ENCODE assay signal across 1 cellular context in genomic region chr6:7108196-7108963, GRCh38.
TF ChIP-seq lines count a peak whose summit lies in the region.

No MANE protein-coding gene starts in this region.

TF ChIP-seq in HEK293, 187 proteins besides CTCF, POLR2A, EP300 and RAD21 (continued from another document):
- peak; percentile 90 for TF ChIP-seq ZNF513 (tag by site-specific recombination; IDR thresholded peaks at IDR 0.05)
- no peak for TF ChIP-seq SETDB1 (IDR thresholded peaks at IDR 0.05; ENCODE audit: insufficient read length, low read length)
- 0 out of 2 replicates have a peak, but pooled peaks have one; percentile 16 for TF ChIP-seq ZNF660 (tag by site-specific recombination; IDR thresholded peaks at IDR 0.05)
- 0 out of 2 replicates have a peak, but pooled peaks have one; percentile 10 for TF ChIP-seq ZNF629 (tag by site-specific recombination; IDR thresholded peaks at IDR 0.05)
- TF ChIP-seq PATZ1 (tag by site-specific recombination; IDR thresholded peaks at IDR 0.05) = peak; percentile 34; the same call in 1 of the 2 replicates
- TF ChIP-seq ZNF335 (tag by site-specific recombination; conservative IDR thresholded peaks at IDR 0.05) = peak; percentile 41
- no peak for TF ChIP-seq FEZF1 (tag by site-specific recombination; IDR thresholded peaks at IDR 0.05)
- peak; percentile 10; the same call in 1 of the 2 replicates for TF ChIP-seq ZNF391 (tag by site-specific recombination; IDR thresholded peaks at IDR 0.05; ENCODE audit: borderline replicate concordance, low read depth)
- TF ChIP-seq SP2 (tag by site-specific recombination; IDR thresholded peaks at IDR 0.05) = peak; percentile 55
- TF ChIP-seq ZFHX2 (tag by site-specific recombination; conservative IDR thresholded peaks at IDR 0.05) = peak; percentile 69; the same call in 1 of the 2 replicates
- peak; percentile 66 for TF ChIP-seq ZNF341 (tag by site-specific recombination; IDR thresholded peaks at IDR 0.05; ENCODE audit: low read depth)
- peak; percentile 28; the same call in 1 of the 2 replicates for TF ChIP-seq ZNF501 (tag by site-specific recombination; IDR thresholded peaks at IDR 0.05)
- no peak for TF ChIP-seq ZNF280D (tag by site-specific recombination; IDR thresholded peaks at IDR 0.05)
- peak; percentile 24; the same call in 1 of the 2 replicates for TF ChIP-seq BCL11A (tag by site-specific recombination; IDR thresholded peaks at IDR 0.05; ENCODE audit: low read depth)
- no peak for TF ChIP-seq ZNF785 (tag by site-specific recombination; IDR thresholded peaks at IDR 0.05)
- no peak for TF ChIP-seq ZNF521 (tag by site-specific recombination; IDR thresholded peaks at IDR 0.05)
- TF ChIP-seq SP3 (tag by site-specific recombination; IDR thresholded peaks at IDR 0.05) = peak; percentile 56
- TF ChIP-seq ZFP37 (tag by site-specific recombination; IDR thresholded peaks at IDR 0.05) = 0 out of 2 replicates have a peak, but pooled peaks have one; percentile 16
- peak; percentile 62 for TF ChIP-seq PRDM1 (tag by site-specific recombination; IDR thresholded peaks at IDR 0.05)
- TF ChIP-seq SCRT1 (tag by site-specific recombination; IDR thresholded peaks at IDR 0.05; ENCODE audit: borderline replicate concordance) = peak; percentile 47; the same call in 1 of the 2 replicates
- peak; percentile 25; the same call in 1 of the 2 replicates for TF ChIP-seq ZBTB10 (tag by site-specific recombination; IDR thresholded peaks at IDR 0.05)
- TF ChIP-seq GLIS2 (tag by site-specific recombination; IDR thresholded peaks at IDR 0.05) = peak; percentile 66
- peak; percentile 72 for TF ChIP-seq ZNF600 (tag by site-specific recombination; IDR thresholded peaks at IDR 0.05)
- 0 out of 2 replicates have a peak, but pooled peaks have one; percentile 10 for TF ChIP-seq ZXDB (tag by site-specific recombination; IDR thresholded peaks at IDR 0.05)
- peak; percentile 81 for TF ChIP-seq ZBTB26 (tag by site-specific recombination; optimal IDR thresholded peaks at IDR 0.05)
- peak; percentile 88 for TF ChIP-seq SCRT2 (tag by site-specific recombination; IDR thresholded peaks at IDR 0.05)
- peak; percentile 94 for TF ChIP-seq ZBTB11 (tag by site-specific recombination; conservative IDR thresholded peaks at IDR 0.05; ENCODE audit: low read depth)
- peak; percentile 85 for TF ChIP-seq ZNF398 (tag by site-specific recombination; IDR thresholded peaks at IDR 0.05)
- TF ChIP-seq ZNF302 (tag by site-specific recombination; IDR thresholded peaks at IDR 0.05; ENCODE audit: low read depth) = no peak
- TF ChIP-seq ZBTB20 (tag by site-specific recombination; IDR thresholded peaks at IDR 0.05) = peak; percentile 61; the same call in 1 of the 2 replicates
- TF ChIP-seq ZNF18 (tag by site-specific recombination; IDR thresholded peaks at IDR 0.05) = no peak
- TF ChIP-seq ZNF211 (tag by site-specific recombination; IDR thresholded peaks at IDR 0.05; ENCODE audit: low read depth) = no peak
- peak; percentile 42; the same call in 1 of the 2 replicates for TF ChIP-seq ZNF423 (tag by site-specific recombination; IDR thresholded peaks at IDR 0.05)
- peak; percentile 52; the same call in 1 of the 2 replicates for TF ChIP-seq GLIS1 (tag by site-specific recombination; IDR thresholded peaks at IDR 0.05)
- TF ChIP-seq WT1 (tag by site-specific recombination; IDR thresholded peaks at IDR 0.05) = peak; percentile 16; the same call in 1 of the 2 replicates
- no peak for TF ChIP-seq ZNF624 (tag by site-specific recombination; IDR thresholded peaks at IDR 0.05)
- TF ChIP-seq ZBTB8A (tag by site-specific recombination; IDR thresholded peaks at IDR 0.05) = 0 out of 2 replicates have a peak, but pooled peaks have one; percentile 13
- peak; percentile 68 for TF ChIP-seq EGR2 (tag by site-specific recombination; IDR thresholded peaks at IDR 0.05; ENCODE audit: low read depth)
